Comparison of ENCODE assay signal across 26 cellular contexts in genomic region chr10:8438603-8439002, GRCh38.
DNase-seq lines count a peak whose midpoint lies in the region; ATAC-seq and TF ChIP-seq lines count a peak whose summit lies in the region.
"Had no signal": no experiment of that assay in that cellular context is flagged by ENCODE, and none has a peak within 500 bp of the region (broad histone marks: within the 10 kb centered on the region; RNA-seq: fewer than 3 reads in every experiment).

No MANE protein-coding gene starts in this region.

- peaks cover 2% of the 10 kb centered on the region for H3K36me3 Mint-ChIP-seq in activated naive CD4-positive, alpha-beta T cell treated with anti-CD3 and anti-CD28 coated beads, Interleukin-2, amount 10 ng/mL, durations not matched to agents 7 days and 5 days
- H3K36me3 Mint-ChIP-seq in osteocyte (ENCODE audit: unreplicated experiment) = no peaks in the 10 kb centered on the region
- H3K36me3 Mint-ChIP-seq: activated naive CD4-positive, alpha-beta T cell treated with anti-CD3 and anti-CD28 coated beads, Interleukin-2, amount 50 U/mL, for 72 hours had no signal

- CTCF ChIA-PET in activated naive CD4-positive, alpha-beta T cell treated with anti-CD3 and anti-CD28 coated beads, Interleukin-2, amount 10 ng/mL, durations not matched to agents 7 days and 5 days (lab: Charles Lee) = interaction anchor here (1.1 kb wide), 2 partner anchors 21 to 106 kb away, joined by 3 to 4 read pairs; no protein-coding TSS in a partner anchor

- no peak overlapping the region for H3K4me3 Mint-ChIP-seq in activated naive CD4-positive, alpha-beta T cell treated with anti-CD3 and anti-CD28 coated beads, Interleukin-2, amount 10 ng/mL, durations not matched to agents 7 days and 5 days
- H3K4me3 Mint-ChIP-seq in osteocyte (ENCODE audit: unreplicated experiment) = no peak overlapping the region
- H3K4me3 Mint-ChIP-seq: nephron progenitor cell had no signal

- H3K27me3 Mint-ChIP-seq in activated naive CD4-positive, alpha-beta T cell treated with anti-CD3 and anti-CD28 coated beads, Interleukin-2, amount 10 ng/mL, durations not matched to agents 7 days and 5 days = peaks cover 61% of the 10 kb centered on the region
- H3K27me3 Mint-ChIP-seq in osteocyte (ENCODE audit: unreplicated experiment) = no peaks in the 10 kb centered on the region

- ATAC-seq in HG02870 (IDR thresholded peaks at IDR 0.05; ENCODE audit: unreplicated experiment) = peak; percentile 14
- ATAC-seq: esophagus mucosa, left ventricle myocardium superior, right cardiac atrium, Right ventricle myocardium inferior, upper lobe of right lung had no signal

- no peaks in the 10 kb centered on the region for H3K9me3 Mint-ChIP-seq in activated naive CD4-positive, alpha-beta T cell treated with anti-CD3 and anti-CD28 coated beads, Interleukin-2, amount 10 ng/mL, durations not matched to agents 7 days and 5 days
- peaks cover 13% of the 10 kb centered on the region for H3K9me3 Mint-ChIP-seq in osteocyte (ENCODE audit: unreplicated experiment)

- no peak for TF ChIP-seq CTCF in osteocyte (IDR thresholded peaks at IDR 0.05)

- peak; percentile 44 for DNase-seq in activated naive CD4-positive, alpha-beta T cell treated with anti-CD3 and anti-CD28 coated beads, Interleukin-2, amount 10 ng/mL, durations not matched to agents 7 days and 5 days
- no peak for DNase-seq in activated naive CD4-positive, alpha-beta T cell treated with Interleukin-2 at 50 U/mL for 16 hours
- DNase-seq in activated gamma-delta T cell treated with anti-CD3 and anti-CD28 coated beads, Interleukin-2, amount 50 U/mL, for 16 hours (ENCODE audit: low read depth) = peak; percentile 1
- no peak for DNase-seq in osteocyte (ENCODE audit: extremely low spot score, unreplicated experiment)
- no peak for DNase-seq in 8988T
- DNase-seq in ecto neural progenitor cell (ENCODE audit: low spot score) = no peak
- DNase-seq: activated CD4-positive, CD25-positive, alpha-beta regulatory T cell treated with anti-CD3 and anti-CD28 coated beads, Interleukin-2, amount 50 U/mL, for 72 hours; activated CD8-positive, alpha-beta memory T cell treated with anti-CD3 and anti-CD28 coated beads, Interleukin-2, amount 50 U/mL, for 4 hours; DMS 273 treated with DMSO at 0.1 percent for 48 hours; effector CD8-positive, alpha-beta T cell; foreskin melanocyte; hippocampal formation; Kasumi-1; left ventricle myocardium superior; midbrain; NCI-H1048; NCI-H187; NCI-H2227 treated with DMSO at 0.1 percent for 48 hours; NCI-H82; nephron progenitor cell; right cardiac atrium; upper lobe of right lung had no signal

- peaks cover 33% of the 10 kb centered on the region for H3K4me1 Mint-ChIP-seq in activated naive CD4-positive, alpha-beta T cell treated with anti-CD3 and anti-CD28 coated beads, Interleukin-2, amount 10 ng/mL, durations not matched to agents 7 days and 5 days
- H3K4me1 Mint-ChIP-seq in osteocyte (ENCODE audit: unreplicated experiment) = no peaks in the 10 kb centered on the region

- peak overlapping the region; percentile 19 for H3K27ac Mint-ChIP-seq in activated naive CD4-positive, alpha-beta T cell treated with anti-CD3 and anti-CD28 coated beads, Interleukin-2, amount 10 ng/mL, durations not matched to agents 7 days and 5 days
- H3K27ac Mint-ChIP-seq in osteocyte (ENCODE audit: unreplicated experiment) = no peak overlapping the region
- H3K27ac Mint-ChIP-seq: nephron progenitor cell had no signal

Comparison
In these comparisons a context has a peak if more than half of its experiments do, and no peak if none do; other contexts are left out.
1. DNase-seq: peak in activated naive CD4-positive, alpha-beta T cell treated with anti-CD3 and anti-CD28 coated beads, Interleukin-2, amount 10 ng/mL, durations not matched to agents 7 days and 5 days (single experiment) and activated gamma-delta T cell treated with anti-CD3 and anti-CD28 coated beads, Interleukin-2, amount 50 U/mL, for 16 hours (single experiment); none in activated naive CD4-positive, alpha-beta T cell treated with Interleukin-2 at 50 U/mL for 16 hours (single experiment), osteocyte (single experiment), 8988T (single experiment) and ecto neural progenitor cell (single experiment).